Comparison of ENCODE assay signal across 38 cellular contexts in genomic region chr6:165263-165662, GRCh38.
"Had no signal": no experiment of that assay in that cellular context is flagged by ENCODE, and none has a peak within 500 bp of the region (broad histone marks: within the 10 kb centered on the region; RNA-seq: fewer than 3 reads in every experiment).

No MANE protein-coding gene starts in this region.

- H3K36me3 ChIP-seq: adrenal gland, ascending aorta, brain microvascular endothelial cell, breast epithelium, cardiac muscle cell had no signal

- ATAC-seq: activated naive CD4-positive, alpha-beta T cell treated with anti-CD3 and anti-CD28 coated beads, Interleukin-2, amount 50 U/mL, for 72 hours; activated naive CD8-positive, alpha-beta T cell treated with anti-CD3 and anti-CD28 coated beads, Interleukin-2, amount 50 U/mL, for 24 hours; activated T-cell treated with anti-CD3 and anti-CD28 coated beads, Interleukin-2, amount 50 U/mL, for 4 hours; activated T-cell treated with anti-CD3 and anti-CD28 coated beads, Interleukin-2, amount 50 U/mL, for 72 hours; activated T-helper 17 cell treated with anti-CD3 and anti-CD28 coated beads, Interleukin-2, amount 50 U/mL, for 72 hours; body of pancreas had no signal

- H3K4me3 ChIP-seq: adrenal gland, ascending aorta, body of pancreas, breast epithelium, cardiac muscle cell had no signal

- FAIRE-seq: astrocyte, colon had no signal

- H3K4me1 ChIP-seq: adrenal gland, ascending aorta, body of pancreas, breast epithelium had no signal

- H3K27ac ChIP-seq: adrenal gland, ascending aorta, body of pancreas, brain microvascular endothelial cell, breast epithelium, cardiac muscle cell had no signal

- H3K4me1 Mint-ChIP-seq: activated naive CD4-positive, alpha-beta T cell treated with anti-CD3 and anti-CD28 coated beads, Interleukin-2, amount 10 ng/mL, durations not matched to agents 7 days and 5 days; activated naive CD4-positive, alpha-beta T cell treated with anti-CD3 and anti-CD28 coated beads, Interleukin-2, amount 50 U/mL, for 24 hours; activated naive CD8-positive, alpha-beta T cell treated with anti-CD3 and anti-CD28 coated beads for 36 hours; activated naive CD8-positive, alpha-beta T cell treated with anti-CD3 and anti-CD28 coated beads, Interleukin-2, amount 10 ng/mL, durations not matched to agents 7 days and 5 days; activated naive CD8-positive, alpha-beta T cell treated with anti-CD3 and anti-CD28 coated beads, Interleukin-2, amount 50 U/mL, for 24 hours; activated T-helper 17 cell treated with anti-CD3 and anti-CD28 coated beads, Interleukin-2, amount 50 U/mL, for 72 hours; brain; central memory CD8-positive, alpha-beta T cell had no signal

- H3K36me3 Mint-ChIP-seq: activated naive CD4-positive, alpha-beta T cell treated with anti-CD3 and anti-CD28 coated beads, Interleukin-2, amount 10 ng/mL, durations not matched to agents 7 days and 5 days; activated naive CD4-positive, alpha-beta T cell treated with anti-CD3 and anti-CD28 coated beads, Interleukin-2, amount 50 U/mL, for 24 hours; activated naive CD4-positive, alpha-beta T cell treated with anti-CD3 and anti-CD28 coated beads, Interleukin-2, amount 50 U/mL, for 72 hours; activated naive CD8-positive, alpha-beta T cell; activated naive CD8-positive, alpha-beta T cell treated with anti-CD3 and anti-CD28 coated beads for 36 hours; activated naive CD8-positive, alpha-beta T cell treated with anti-CD3 and anti-CD28 coated beads, Interleukin-2, amount 10 ng/mL, durations not matched to agents 7 days and 5 days; brain had no signal

- H3K27ac Mint-ChIP-seq: activated naive CD4-positive, alpha-beta T cell treated with anti-CD3 and anti-CD28 coated beads for 36 hours; activated naive CD4-positive, alpha-beta T cell treated with anti-CD3 and anti-CD28 coated beads, Interleukin-2, amount 10 ng/mL, durations not matched to agents 7 days and 5 days; activated naive CD4-positive, alpha-beta T cell treated with anti-CD3 and anti-CD28 coated beads, Interleukin-2, amount 50 U/mL, for 24 hours; activated naive CD4-positive, alpha-beta T cell treated with anti-CD3 and anti-CD28 coated beads, Interleukin-2, amount 50 U/mL, for 72 hours; activated naive CD8-positive, alpha-beta T cell; activated naive CD8-positive, alpha-beta T cell treated with anti-CD3 and anti-CD28 coated beads for 36 hours; activated naive CD8-positive, alpha-beta T cell treated with anti-CD3 and anti-CD28 coated beads, Interleukin-2, amount 10 ng/mL, durations not matched to agents 7 days and 5 days; activated naive CD8-positive, alpha-beta T cell treated with anti-CD3 and anti-CD28 coated beads, Interleukin-2, amount 50 U/mL, for 24 hours; activated T-cell treated with anti-CD3 and anti-CD28 coated beads, Interleukin-2, amount 50 U/mL, for 24 hours; activated T-cell treated with anti-CD3 and anti-CD28 coated beads, Interleukin-2, amount 50 U/mL, for 72 hours; activated T-helper 1 cell treated with anti-CD3 and anti-CD28 coated beads, Interleukin-12 subunit alpha, Interleukin-12 subunit beta, Interleukin-2, Interleukin-4 antibody, amounts not matched to agents 30 ng/mL and 10 ng/mL and 1 ng/mL, durations not matched to agents 14 hours and 24 hours and 36 hours; activated T-helper 17 cell treated with anti-CD3 and anti-CD28 coated beads, Interleukin-2, amount 50 U/mL, for 72 hours; activated T-helper 2 cell treated with anti-CD3 and anti-CD28 coated beads, Interferon-gamma antibody, Interleukin-2, Interleukin-4, amounts not matched to agents 10 μg/mL and 5 μg/mL and 100 μg/mL, durations not matched to agents 14 hours and 24 hours and 36 hours; brain had no signal

- H3K9me3 ChIP-seq: adrenal gland, ascending aorta, body of pancreas, breast epithelium had no signal

- DNase-seq: activated effector memory CD4-positive, alpha-beta T cell treated with anti-CD3 and anti-CD28 coated beads, Interleukin-2, amount 50 U/mL, for 16 hours; activated effector memory CD4-positive, alpha-beta T cell treated with Interleukin-2 at 50 U/mL for 16 hours; activated gamma-delta T cell; activated gamma-delta T cell treated with Interleukin-2 at 50 U/mL for 16 hours; activated naive CD4-positive, alpha-beta T cell; activated naive CD4-positive, alpha-beta T cell treated with anti-CD3 and anti-CD28 coated beads for 36 hours; activated naive CD4-positive, alpha-beta T cell treated with anti-CD3 and anti-CD28 coated beads, Interleukin-2, amount 10 ng/mL, durations not matched to agents 7 days and 5 days; activated naive CD4-positive, alpha-beta T cell treated with anti-CD3 and anti-CD28 coated beads, Interleukin-2, amount 50 U/mL, for 16 hours; activated naive CD4-positive, alpha-beta T cell treated with Interleukin-2 at 50 U/mL for 16 hours; activated naive CD8-positive, alpha-beta T cell treated with anti-CD3 and anti-CD28 coated beads for 36 hours; activated naive CD8-positive, alpha-beta T cell treated with anti-CD3 and anti-CD28 coated beads, Interleukin-2, amount 10 ng/mL, durations not matched to agents 7 days and 5 days; activated naive CD8-positive, alpha-beta T cell treated with anti-CD3 and anti-CD28 coated beads, Interleukin-2, amount 50 U/mL, for 24 hours; activated T-cell treated with anti-CD3 and anti-CD28 coated beads, Interleukin-2, amount 50 U/mL, for 24 hours; activated T-cell treated with anti-CD3 and anti-CD28 coated beads, Interleukin-2, amount 50 U/mL, for 4 hours; activated T-cell treated with anti-CD3 and anti-CD28 coated beads, Interleukin-2, amount 50 U/mL, for 48 hours; activated T-cell treated with anti-CD3 and anti-CD28 coated beads, Interleukin-2, amount 50 U/mL, for 72 hours; amniotic stem cell; amygdala; anterior cingulate cortex; body of pancreas; brain microvascular endothelial cell; caudate nucleus; central memory CD4-positive, alpha-beta T cell; cerebellar nuclear complex had no signal

- H3K4me3 Mint-ChIP-seq: activated naive CD4-positive, alpha-beta T cell treated with anti-CD3 and anti-CD28 coated beads for 36 hours; activated naive CD4-positive, alpha-beta T cell treated with anti-CD3 and anti-CD28 coated beads, Interleukin-2, amount 10 ng/mL, durations not matched to agents 7 days and 5 days; activated naive CD4-positive, alpha-beta T cell treated with anti-CD3 and anti-CD28 coated beads, Interleukin-2, amount 50 U/mL, for 24 hours; activated naive CD8-positive, alpha-beta T cell; activated naive CD8-positive, alpha-beta T cell treated with anti-CD3 and anti-CD28 coated beads for 36 hours; activated naive CD8-positive, alpha-beta T cell treated with anti-CD3 and anti-CD28 coated beads, Interleukin-2, amount 10 ng/mL, durations not matched to agents 7 days and 5 days; activated naive CD8-positive, alpha-beta T cell treated with anti-CD3 and anti-CD28 coated beads, Interleukin-2, amount 50 U/mL, for 24 hours; activated T-cell treated with anti-CD3 and anti-CD28 coated beads, Interleukin-2, amount 50 U/mL, for 24 hours; activated T-cell treated with anti-CD3 and anti-CD28 coated beads, Interleukin-2, amount 50 U/mL, for 4 hours; activated T-cell treated with anti-CD3 and anti-CD28 coated beads, Interleukin-2, amount 50 U/mL, for 72 hours; activated T-helper 1 cell treated with anti-CD3 and anti-CD28 coated beads, Interleukin-12 subunit alpha, Interleukin-12 subunit beta, Interleukin-2, Interleukin-4 antibody, amounts not matched to agents 30 ng/mL and 10 ng/mL and 1 ng/mL, durations not matched to agents 14 hours and 24 hours and 36 hours; activated T-helper 17 cell treated with anti-CD3 and anti-CD28 coated beads, Interleukin-2, amount 50 U/mL, for 72 hours; brain; central memory CD8-positive, alpha-beta T cell had no signal

- H3K27me3 ChIP-seq: adrenal gland, ascending aorta, body of pancreas, brain microvascular endothelial cell, breast epithelium, cardiac muscle cell had no signal

- H3K9me3 Mint-ChIP-seq: activated naive CD4-positive, alpha-beta T cell treated with anti-CD3 and anti-CD28 coated beads for 36 hours; activated naive CD4-positive, alpha-beta T cell treated with anti-CD3 and anti-CD28 coated beads, Interleukin-2, amount 10 ng/mL, durations not matched to agents 7 days and 5 days; activated naive CD4-positive, alpha-beta T cell treated with anti-CD3 and anti-CD28 coated beads, Interleukin-2, amount 50 U/mL, for 24 hours; activated naive CD4-positive, alpha-beta T cell treated with anti-CD3 and anti-CD28 coated beads, Interleukin-2, amount 50 U/mL, for 72 hours; activated naive CD8-positive, alpha-beta T cell treated with anti-CD3 and anti-CD28 coated beads for 36 hours; activated naive CD8-positive, alpha-beta T cell treated with anti-CD3 and anti-CD28 coated beads, Interleukin-2, amount 10 ng/mL, durations not matched to agents 7 days and 5 days; activated naive CD8-positive, alpha-beta T cell treated with anti-CD3 and anti-CD28 coated beads, Interleukin-2, amount 50 U/mL, for 24 hours; activated T-cell treated with anti-CD3 and anti-CD28 coated beads, Interleukin-2, amount 50 U/mL, for 24 hours; activated T-cell treated with anti-CD3 and anti-CD28 coated beads, Interleukin-2, amount 50 U/mL, for 4 hours; activated T-helper 1 cell treated with anti-CD3 and anti-CD28 coated beads, Interleukin-12 subunit alpha, Interleukin-12 subunit beta, Interleukin-2, Interleukin-4 antibody, amounts not matched to agents 30 ng/mL and 10 ng/mL and 1 ng/mL, durations not matched to agents 14 hours and 24 hours and 36 hours; activated T-helper 17 cell treated with anti-CD3 and anti-CD28 coated beads, Interleukin-2, amount 50 U/mL, for 72 hours; activated T-helper 2 cell treated with anti-CD3 and anti-CD28 coated beads, Interferon-gamma antibody, Interleukin-2, Interleukin-4, amounts not matched to agents 10 μg/mL and 5 μg/mL and 100 μg/mL, durations not matched to agents 14 hours and 24 hours and 36 hours; central memory CD8-positive, alpha-beta T cell had no signal
